In the genomic region with DNA sequence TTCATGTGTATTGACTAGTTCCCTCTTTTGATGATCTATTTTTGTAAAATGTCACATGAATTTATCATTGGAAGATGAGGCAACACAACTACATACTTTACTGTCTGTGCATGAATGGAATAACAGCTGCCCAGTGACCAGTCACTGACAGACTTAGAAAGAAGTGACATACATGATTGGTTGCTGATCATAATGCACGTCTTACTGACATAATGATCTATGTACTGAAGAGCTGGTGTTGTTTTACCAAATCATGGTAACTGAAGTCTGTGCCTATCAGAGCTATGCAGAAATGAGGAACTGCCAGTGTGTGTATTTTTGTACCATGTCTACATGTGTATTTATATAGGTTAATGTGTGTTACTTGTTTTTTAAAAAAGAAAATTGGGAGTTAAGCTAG, we compare ENCODE assay signal across 10 cellular contexts. TPM values are rescaled to one million over a fixed set of nuclear protein-coding genes. Genes with fewer than 3 reads are reported as not detected.
A peak's percentile ranks its signal among the peaks of the same experiment; 100 is the strongest.
DNase-seq lines count a peak whose midpoint lies in the region; ATAC-seq and TF ChIP-seq lines count a peak whose summit lies in the region.
"Had no signal": no experiment of that assay in that cellular context is flagged by ENCODE, and none has a peak within 500 bp of the region (broad histone marks: within the 10 kb centered on the region; RNA-seq: fewer than 3 reads in every experiment).

No MANE protein-coding gene starts in this region.

- H3K27me3 Mint-ChIP-seq in activated T-cell treated with anti-CD3 and anti-CD28 coated beads, Interleukin-2, amount 50 U/mL, for 72 hours (ENCODE audit: low read depth): no peaks in the 10 kb centered on the region
- H3K27me3 Mint-ChIP-seq in activated CD8-positive, alpha-beta T cell treated with anti-CD3 and anti-CD28 coated beads for 36 hours: no peaks in the 10 kb centered on the region
- H3K27me3 Mint-ChIP-seq in stimulated activated naive B cell treated with anti-CD40 and anti-IgM and Interleukin-4, amounts not matched to agents 10 μg/mL and 1 μg/mL and 100 μg/mL, for 72 hours: no peaks in the 10 kb centered on the region

- H3K9me3 Mint-ChIP-seq in activated T-cell treated with anti-CD3 and anti-CD28 coated beads, Interleukin-2, amount 50 U/mL, for 72 hours: no peaks in the 10 kb centered on the region
- no peaks in the 10 kb centered on the region for H3K9me3 Mint-ChIP-seq in activated CD8-positive, alpha-beta T cell treated with anti-CD3 and anti-CD28 coated beads for 36 hours
- no peaks in the 10 kb centered on the region for H3K9me3 Mint-ChIP-seq in stimulated activated naive B cell treated with anti-CD40 and anti-IgM and Interleukin-4, amounts not matched to agents 10 μg/mL and 1 μg/mL and 100 μg/mL, for 72 hours

- TF ChIP-seq CTCF in activated CD8-positive, alpha-beta T cell treated with anti-CD3 and anti-CD28 coated beads for 36 hours (IDR thresholded peaks at IDR 0.05): no peak

- POLR2A ChIA-PET in activated CD8-positive, alpha-beta T cell treated with anti-CD3 and anti-CD28 coated beads for 36 hours (lab: Charles Lee): interaction anchor here (1.1 to 3.9 kb wide), 6 partner anchors 13 to 32 kb away, joined by 3 to 18 read pairs (median 4); a partner anchor contains a TSS

- DNase-seq in activated T-cell treated with anti-CD3 and anti-CD28 coated beads, Interleukin-2, amount 50 U/mL, for 72 hours: no peak
- DNase-seq in activated T-cell treated with anti-CD3 and anti-CD28 coated beads, Interleukin-2, amount 50 U/mL, for 1 hour: no peak
- DNase-seq in KBM-7: peak; percentile 65
- DNase-seq in activated CD8-positive, alpha-beta T cell treated with anti-CD3 and anti-CD28 coated beads for 36 hours: no peak
- peak; percentile 39 for DNase-seq in stimulated activated naive B cell treated with anti-CD40 and anti-IgM and Interleukin-4, amounts not matched to agents 10 μg/mL and 1 μg/mL and 100 μg/mL, for 72 hours
- no peak for DNase-seq in NCI-H82 treated with DMSO at 0.1 percent for 48 hours (lab: John Stamatoyannopoulos, UW; ENCODE audit: unreplicated experiment)
- DNase-seq in inferior parietal cortex (ENCODE audit: extremely low spot score): no peak
- DNase-seq: activated naive CD4-positive, alpha-beta T cell treated with anti-CD3 and anti-CD28 coated beads, Interleukin-2, amount 50 U/mL, for 16 hours; stimulated activated CD4-positive, alpha-beta T cell treated with anti-CD3 and anti-CD28 coated beads, Interleukin-4, amount 100 ng/mL, for 24 hours had no signal

- peak in 1 of 2 donors; percentile 22 for ATAC-seq in activated T-cell treated with anti-CD3 and anti-CD28 coated beads, Interleukin-2, amount 50 U/mL, for 72 hours (replicated peaks in 1 of 2)
- ATAC-seq in activated CD8-positive, alpha-beta T cell treated with anti-CD3 and anti-CD28 coated beads for 36 hours: no peak
- ATAC-seq in stimulated activated naive B cell treated with anti-CD40 and anti-IgM and Interleukin-4, amounts not matched to agents 10 μg/mL and 1 μg/mL and 100 μg/mL, for 72 hours (replicated peaks): peak; percentile 68
- no peak for ATAC-seq in HG02588 (IDR thresholded peaks at IDR 0.05; ENCODE audit: unreplicated experiment)

- intact Hi-C loops in activated CD8-positive, alpha-beta T cell treated with anti-CD3 and anti-CD28 coated beads for 36 hours (cut with micrococcal nuclease): no loop called here

- H3K36me3 Mint-ChIP-seq in activated T-cell treated with anti-CD3 and anti-CD28 coated beads, Interleukin-2, amount 50 U/mL, for 72 hours (ENCODE audit: insufficient read depth in 2 of 2): peaks cover 5 to 6% of the 10 kb centered on the region in 2 donors
- peaks cover 26% of the 10 kb centered on the region for H3K36me3 Mint-ChIP-seq in activated CD8-positive, alpha-beta T cell treated with anti-CD3 and anti-CD28 coated beads for 36 hours (ENCODE audit: low read depth)
- H3K36me3 Mint-ChIP-seq in stimulated activated naive B cell treated with anti-CD40 and anti-IgM and Interleukin-4, amounts not matched to agents 10 μg/mL and 1 μg/mL and 100 μg/mL, for 72 hours: peaks cover 19 to 31% of the 10 kb centered on the region in 2 donors

- H3K4me1 Mint-ChIP-seq in activated T-cell treated with anti-CD3 and anti-CD28 coated beads, Interleukin-2, amount 50 U/mL, for 72 hours (ENCODE audit: low read depth): peaks cover 75% of the 10 kb centered on the region
- peaks cover 74% of the 10 kb centered on the region for H3K4me1 Mint-ChIP-seq in activated CD8-positive, alpha-beta T cell treated with anti-CD3 and anti-CD28 coated beads for 36 hours (ENCODE audit: low read depth)
- H3K4me1 Mint-ChIP-seq in stimulated activated naive B cell treated with anti-CD40 and anti-IgM and Interleukin-4, amounts not matched to agents 10 μg/mL and 1 μg/mL and 100 μg/mL, for 72 hours: peaks cover 40 to 86% of the 10 kb centered on the region in 2 donors

- in situ Hi-C loops in KBM-7 (cut with MboI; ENCODE audit: low pct_unique_long_range_greater_than_20kb, low sequenced_read_pairs): no loop called here

- peak overlapping the region in 1 of 2 donors; percentile 76 for H3K4me3 Mint-ChIP-seq in activated T-cell treated with anti-CD3 and anti-CD28 coated beads, Interleukin-2, amount 50 U/mL, for 72 hours
- H3K4me3 Mint-ChIP-seq in activated CD8-positive, alpha-beta T cell treated with anti-CD3 and anti-CD28 coated beads for 36 hours: no peak overlapping the region
- H3K4me3 Mint-ChIP-seq in stimulated activated naive B cell treated with anti-CD40 and anti-IgM and Interleukin-4, amounts not matched to agents 10 μg/mL and 1 μg/mL and 100 μg/mL, for 72 hours: peak overlapping the region; percentile 69 to 75

- peak overlapping the region; percentile 94 for H3K27ac Mint-ChIP-seq in activated T-cell treated with anti-CD3 and anti-CD28 coated beads, Interleukin-2, amount 50 U/mL, for 72 hours
- peak overlapping the region; percentile 78 for H3K27ac Mint-ChIP-seq in activated CD8-positive, alpha-beta T cell treated with anti-CD3 and anti-CD28 coated beads for 36 hours
- H3K27ac Mint-ChIP-seq in stimulated activated naive B cell treated with anti-CD40 and anti-IgM and Interleukin-4, amounts not matched to agents 10 μg/mL and 1 μg/mL and 100 μg/mL, for 72 hours: peak overlapping the region; percentile 95

- CTCF ChIA-PET in activated CD8-positive, alpha-beta T cell treated with anti-CD3 and anti-CD28 coated beads for 36 hours (lab: Charles Lee): interaction anchor here (0.9 to 3.3 kb wide), 8 partner anchors 8 to 55 kb away, joined by 3 to 14 read pairs (median 6); a partner anchor contains a TSS

RNA-seq across cellular contexts. Expression of a gene that starts 26.5 kb away (rescaled TPM):
- 10 to 100 TPM; 12.4 to 17.3 TPM for total RNA-seq in activated T-cell treated with anti-CD3 and anti-CD28 coated beads, Interleukin-2, amount 50 U/mL, for 72 hours
- 10 to 100 TPM; 11.4 to 11.6 TPM for total RNA-seq in activated CD8-positive, alpha-beta T cell treated with anti-CD3 and anti-CD28 coated beads for 36 hours

RNA-seq across cellular contexts. Expression of a gene that starts 31.1 kb away (rescaled TPM):
- total RNA-seq in activated T-cell treated with anti-CD3 and anti-CD28 coated beads, Interleukin-2, amount 50 U/mL, for 72 hours: 10 to 100 TPM; 76.7 to 80.3 TPM
- total RNA-seq in activated CD8-positive, alpha-beta T cell treated with anti-CD3 and anti-CD28 coated beads for 36 hours: 10 to 100 TPM; 63.7 to 68.4 TPM

Comparison
In these comparisons a context has a peak if more than half of its experiments do, and no peak if none do; other contexts are left out.
1. ATAC-seq: peak in stimulated activated naive B cell treated with anti-CD40 and anti-IgM and Interleukin-4, amounts not matched to agents 10 μg/mL and 1 μg/mL and 100 μg/mL, for 72 hours (2 of 2); none in activated CD8-positive, alpha-beta T cell treated with anti-CD3 and anti-CD28 coated beads for 36 hours (single experiment) and HG02588 (single experiment).
2. DNase-seq: peak in KBM-7 (single experiment) and stimulated activated naive B cell treated with anti-CD40 and anti-IgM and Interleukin-4, amounts not matched to agents 10 μg/mL and 1 μg/mL and 100 μg/mL, for 72 hours (single experiment); none in activated T-cell treated with anti-CD3 and anti-CD28 coated beads, Interleukin-2, amount 50 U/mL, for 72 hours (0 of 2), activated T-cell treated with anti-CD3 and anti-CD28 coated beads, Interleukin-2, amount 50 U/mL, for 1 hour (single experiment), activated CD8-positive, alpha-beta T cell treated with anti-CD3 and anti-CD28 coated beads for 36 hours (single experiment), NCI-H82 treated with DMSO at 0.1 percent for 48 hours (single experiment) and inferior parietal cortex (single experiment).
3. Peak in every context shown above with its lines, with median percentiles within 50 percentile points of each other: H3K27ac Mint-ChIP-seq.